ENCODE assay signal across 18 cellular contexts in genomic region chr2:99571609-99572344, GRCh38.
A peak's percentile ranks its signal among the peaks of the same experiment; 100 is the strongest.
DNase-seq lines count a peak whose midpoint lies in the region; ATAC-seq and TF ChIP-seq lines count a peak whose summit lies in the region.
"Had no signal": no experiment of that assay in that cellular context is flagged by ENCODE, and none has a peak within 500 bp of the region (broad histone marks: within the 10 kb centered on the region; RNA-seq: fewer than 3 reads in every experiment).

No MANE protein-coding gene starts in this region.

- no peaks in the 10 kb centered on the region for H3K27me3 ChIP-seq in vagina
- no peaks in the 10 kb centered on the region for H3K27me3 ChIP-seq in upper lobe of left lung
- H3K27me3 ChIP-seq: BLaER1 treated with 17β-estradiol and CSF1 and Interleukin-3, amounts not matched to agents 10 nM and 100 nM; heart left ventricle; left lung; neutrophil; Peyer's patch had no signal

- H3K4me3 Mint-ChIP-seq in nephron = no peak overlapping the region
- H3K4me3 Mint-ChIP-seq: T-helper 1 cell treated with Interleukin-12 subunit alpha and Interleukin-12 subunit beta and Interleukin-4 antibody, amounts not matched to agents 30 μg/mL and 1 μg/mL, for 36 hours had no signal

- TF ChIP-seq POLR2A in vagina (IDR thresholded peaks at IDR 0.05) (no peak), upper lobe of left lung (IDR thresholded peaks at IDR 0.05) (no peak)

- WGBS in upper lobe of left lung, 2 donors = 80 to 88% methylated on average over 5 of the region's 5 CpGs

- TF ChIP-seq CTCF in nephron (IDR thresholded peaks at IDR 0.05; ENCODE audit: unreplicated experiment in 3 of 3) = no peak
- TF ChIP-seq CTCF in vagina (IDR thresholded peaks at IDR 0.05) = no peak
- no peak for TF ChIP-seq CTCF in upper lobe of left lung (IDR thresholded peaks at IDR 0.05)

- H3K4me1 ChIP-seq in vagina (peaks cover 28% of the 10 kb centered on the region), upper lobe of left lung (no peaks in the 10 kb centered on the region)
- H3K4me1 ChIP-seq: left lung, Peyer's patch had no signal

- H3K4me1 Mint-ChIP-seq in nephron = peaks cover 34% of the 10 kb centered on the region

- DNase-seq in DMS153 (lab: John Stamatoyannopoulos, UW) (peak; percentile 88), NCI-H146 (lab: John Stamatoyannopoulos, UW) (peak; percentile 78), NCI-H526 treated with DMSO at 0.1 percent for 48 hours (lab: John Stamatoyannopoulos, UW) (peak; percentile 63), vagina (ENCODE audit: extremely low spot score in 2 of 2) (no peak), upper lobe of left lung (no peak), Ammon's horn (ENCODE audit: low spot score) (no peak)
- DNase-seq: activated CD4-positive, alpha-beta T cell treated with anti-CD3 and anti-CD28 coated beads for 48 hours; aorta; heart left ventricle; Kasumi-1; left lung; Peyer's patch; stimulated activated CD4-positive, alpha-beta T cell treated with anti-CD3 and anti-CD28 coated beads, Interleukin-12 subunit alpha, Interleukin-12 subunit beta, amount 100 ng/mL, for 4 hours had no signal

- H3K9me3 Mint-ChIP-seq in nephron = no peaks in the 10 kb centered on the region
- H3K9me3 Mint-ChIP-seq: T-helper 1 cell treated with Interleukin-12 subunit alpha and Interleukin-12 subunit beta and Interleukin-4 antibody, amounts not matched to agents 30 μg/mL and 1 μg/mL, for 36 hours had no signal

- H3K27ac ChIP-seq in vagina (no peak overlapping the region), upper lobe of left lung (no peak overlapping the region)
- H3K27ac ChIP-seq: BLaER1 treated with 17β-estradiol and CSF1 and Interleukin-3, amounts not matched to agents 10 nM and 100 nM; left lung; neutrophil; Peyer's patch had no signal

- TF ChIP-seq EP300 in upper lobe of left lung (IDR thresholded peaks at IDR 0.05) = no peak

- H3K4me3 ChIP-seq in vagina (no peak overlapping the region), upper lobe of left lung (no peak overlapping the region)
- H3K4me3 ChIP-seq: BLaER1 treated with 17β-estradiol and CSF1 and Interleukin-3, amounts not matched to agents 10 nM and 100 nM; heart left ventricle; left lung; Peyer's patch had no signal

- H3K36me3 ChIP-seq in vagina = no peaks in the 10 kb centered on the region
- peaks cover 0 to 15% (median 6%) of the 10 kb centered on the region in 4 donors for H3K36me3 ChIP-seq in upper lobe of left lung
- H3K36me3 ChIP-seq: neutrophil, Peyer's patch had no signal

- H3K36me3 Mint-ChIP-seq in nephron (ENCODE audit: low read depth) = peaks cover 64% of the 10 kb centered on the region

- ATAC-seq in GM21737 (IDR thresholded peaks at IDR 0.05; ENCODE audit: unreplicated experiment) (no peak), upper lobe of left lung (ENCODE audit: low FRiP score in 2 of 2) (no peak)
- ATAC-seq: heart left ventricle, left lung had no signal

- H3K27me3 Mint-ChIP-seq in nephron (ENCODE audit: low read depth) = no peaks in the 10 kb centered on the region

- H3K9me3 ChIP-seq in vagina = no peaks in the 10 kb centered on the region
- no peaks in the 10 kb centered on the region for H3K9me3 ChIP-seq in upper lobe of left lung
- H3K9me3 ChIP-seq: BLaER1 treated with 17β-estradiol and CSF1 and Interleukin-3, amounts not matched to agents 10 nM and 100 nM; heart left ventricle; left lung; neutrophil; Peyer's patch had no signal

- intact Hi-C loops in vagina (cut with DNase I) = no loop called here

- H3K27ac Mint-ChIP-seq in nephron = peak overlapping the region in 2 of 3 experiments; percentile 47 to 69
- H3K27ac Mint-ChIP-seq: T-helper 1 cell treated with Interleukin-12 subunit alpha and Interleukin-12 subunit beta and Interleukin-4 antibody, amounts not matched to agents 30 μg/mL and 1 μg/mL, for 36 hours had no signal

Comparison
In these comparisons a context has a peak if more than half of its experiments do, and no peak if none do; other contexts are left out.
1. DNase-seq: peak in DMS153 (single experiment), NCI-H146 (single experiment) and NCI-H526 treated with DMSO at 0.1 percent for 48 hours (single experiment); none in vagina (0 of 2), upper lobe of left lung (0 of 2) and Ammon's horn (single experiment).